ENCODE assay signal across 21 cellular contexts in the genomic region with DNA sequence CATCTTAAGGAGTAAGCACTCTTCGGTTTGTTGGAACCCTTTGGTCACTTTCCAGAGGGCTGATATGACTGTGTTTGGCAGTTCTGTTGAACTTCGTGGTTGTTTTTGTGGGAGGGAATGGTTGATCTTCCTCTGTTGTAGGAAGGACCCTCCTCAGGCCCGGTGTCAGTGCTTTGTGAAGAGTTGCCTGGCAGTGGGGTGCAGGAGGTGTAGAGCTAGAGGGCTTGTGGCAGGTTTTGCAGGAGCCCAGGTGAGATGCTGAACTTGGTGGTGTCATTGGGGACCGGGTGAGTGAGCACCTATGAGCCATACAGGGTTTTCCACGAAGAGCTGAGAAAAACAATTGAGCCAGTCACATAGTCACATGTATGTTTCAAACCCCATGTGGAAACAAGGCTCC.
"Had no signal": no experiment of that assay in that cellular context is flagged by ENCODE, and none has a peak within 500 bp of the region (broad histone marks: within the 10 kb centered on the region; RNA-seq: fewer than 3 reads in every experiment).

No MANE protein-coding gene starts in this region.

- H3K9me3 Mint-ChIP-seq: natural killer cell treated with Interleukin-12 subunit alpha and Interleukin-12 subunit beta and Interleukin-15 and Interleukin-18, amount 100 ng/mL, for 72 hours; stimulated activated memory B cell treated with anti-CD40 and anti-IgM and Interleukin-4, amounts not matched to agents 10 μg/mL and 1 μg/mL and 100 μg/mL, for 72 hours had no signal

- H3K9me3 ChIP-seq: breast epithelium, gastroesophageal sphincter, heart left ventricle, neutrophil, right lobe of liver, upper lobe of left lung had no signal

- H3K27ac ChIP-seq: breast epithelium, coronary artery, gastroesophageal sphincter, heart left ventricle, neutrophil, parathyroid adenoma, right lobe of liver, SK-N-MC, skin epidermis, upper lobe of left lung had no signal

- H3K27me3 ChIP-seq: breast epithelium, gastroesophageal sphincter, heart left ventricle, neutrophil, right lobe of liver, upper lobe of left lung had no signal

- H3K27ac Mint-ChIP-seq: mesothelial cell of epicardium; stimulated activated memory B cell treated with anti-CD40 and anti-IgM and Interleukin-4, amounts not matched to agents 10 μg/mL and 1 μg/mL and 100 μg/mL, for 72 hours had no signal

- H3K27me3 Mint-ChIP-seq: activated naive CD8-positive, alpha-beta T cell; natural killer cell treated with Interleukin-12 subunit alpha and Interleukin-12 subunit beta and Interleukin-15 and Interleukin-18, amount 100 ng/mL, for 72 hours; stimulated activated memory B cell treated with anti-CD40 and anti-IgM and Interleukin-4, amounts not matched to agents 10 μg/mL and 1 μg/mL and 100 μg/mL, for 72 hours had no signal

- H3K4me3 ChIP-seq: breast epithelium, coronary artery, gastroesophageal sphincter, heart left ventricle, right lobe of liver, SK-N-MC, skin epidermis, upper lobe of left lung had no signal

- DNase-seq: amniotic stem cell; cerebellar nuclear complex; heart left ventricle; left ventricle myocardium superior; mammary epithelial cell; right lobe of liver; SHP77 treated with DMSO at 0.1 percent for 48 hours; stimulated activated CD4-positive, alpha-beta T cell treated with anti-CD3 and anti-CD28 coated beads, Interleukin-2, amount 100 ng/mL, for 24 hours; SW 1271; upper lobe of left lung had no signal

- H3K4me3 Mint-ChIP-seq: activated naive CD8-positive, alpha-beta T cell; mesothelial cell of epicardium; natural killer cell treated with Interleukin-12 subunit alpha and Interleukin-12 subunit beta and Interleukin-15 and Interleukin-18, amount 100 ng/mL, for 72 hours; stimulated activated memory B cell treated with anti-CD40 and anti-IgM and Interleukin-4, amounts not matched to agents 10 μg/mL and 1 μg/mL and 100 μg/mL, for 72 hours had no signal

- ATAC-seq: gastroesophageal sphincter; heart left ventricle; left ventricle myocardium superior; natural killer cell treated with Interleukin-12 subunit alpha and Interleukin-12 subunit beta and Interleukin-15 and Interleukin-18, amount 100 ng/mL, for 72 hours; right lobe of liver; stimulated activated memory B cell treated with anti-CD40 and anti-IgM and Interleukin-4, amounts not matched to agents 10 μg/mL and 1 μg/mL and 100 μg/mL, for 72 hours had no signal

- H3K4me1 Mint-ChIP-seq: mesothelial cell of epicardium had no signal

- H3K4me1 ChIP-seq: breast epithelium, gastroesophageal sphincter, heart left ventricle, parathyroid adenoma, upper lobe of left lung had no signal
